Comparison of ENCODE assay signal across 8 cellular contexts in the genomic region with DNA sequence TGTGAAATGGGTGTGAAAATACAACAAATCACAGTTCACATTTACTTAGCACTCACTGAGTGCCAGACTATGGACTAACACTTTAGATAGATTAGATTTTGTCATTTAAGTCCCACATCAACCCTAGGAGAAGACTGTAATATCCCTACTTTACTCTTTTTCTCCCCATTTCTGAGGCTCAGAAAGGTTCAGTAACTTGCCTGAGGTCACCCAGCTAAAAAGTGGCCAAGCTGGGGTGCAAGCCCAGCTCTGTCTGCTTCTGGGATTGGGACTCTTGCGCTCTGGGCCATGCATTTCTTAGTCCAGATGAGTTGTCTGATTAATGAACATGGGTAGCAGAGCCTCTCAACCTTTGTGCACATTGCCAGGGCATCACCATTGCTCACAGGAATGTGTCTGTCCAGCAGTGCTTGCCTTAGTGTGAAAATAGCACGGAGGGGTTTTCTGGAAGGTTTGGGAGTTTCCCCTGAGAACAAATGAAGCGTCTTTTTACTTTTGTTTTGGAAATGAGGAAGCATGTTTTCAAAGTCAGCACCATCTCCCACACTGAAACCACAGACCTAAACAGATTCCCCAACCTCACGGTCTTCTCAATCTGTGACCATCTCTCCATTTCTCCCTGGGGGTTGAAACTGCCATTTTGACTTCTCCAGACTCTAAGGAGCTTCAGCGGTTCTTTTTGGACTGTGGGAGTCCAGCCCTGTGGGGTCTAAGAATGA. TPM values are rescaled to one million over a fixed set of nuclear protein-coding genes. Genes with fewer than 3 reads are reported as not detected.
DNase-seq lines count a peak whose midpoint lies in the region; ATAC-seq lines count a peak whose summit lies in the region.

No MANE protein-coding gene starts in this region.

- H3K36me3 ChIP-seq in BLaER1, result no peaks in the 10 kb centered on the region
- H3K36me3 ChIP-seq in skeletal muscle tissue (ENCODE audit: control insufficient read depth in 3 of 3, insufficient read depth in 3 of 3, low read length in 3 of 3), result no peaks in the 10 kb centered on the region

- intact Hi-C loops in dendritic cell treated with granulocyte-macrophage colony-stimulating factor and Interleukin-4, amounts not matched to agents 40 ng/mL and 50 ng/mL, for 4 days (cut with micrococcal nuclease), result loop anchor here (2.0 kb wide), 1 partner anchor 13 kb away; no protein-coding TSS in a partner anchor

- no peaks in the 10 kb centered on the region for H3K9me3 Mint-ChIP-seq in dendritic cell treated with granulocyte-macrophage colony-stimulating factor and Interleukin-4, amounts not matched to agents 40 ng/mL and 50 ng/mL, for 4 days

- H3K4me3 Mint-ChIP-seq in dendritic cell treated with granulocyte-macrophage colony-stimulating factor and Interleukin-4, amounts not matched to agents 40 ng/mL and 50 ng/mL, for 4 days, result peak overlapping the region; percentile 23

- DNase-seq in HK-2 (ENCODE audit: unreplicated experiment) (no peak), NK-92 (lab: John Stamatoyannopoulos, UW; ENCODE audit: unreplicated experiment) (no peak)

- H3K36me3 Mint-ChIP-seq in dendritic cell treated with granulocyte-macrophage colony-stimulating factor and Interleukin-4, amounts not matched to agents 40 ng/mL and 50 ng/mL, for 4 days (ENCODE audit: low read depth), result peaks cover 81% of the 10 kb centered on the region

- H3K4me1 ChIP-seq in BLaER1, result peaks cover 41% of the 10 kb centered on the region
- H3K4me1 ChIP-seq in skeletal muscle tissue (ENCODE audit: control insufficient read depth in 3 of 3, insufficient read depth in 3 of 3, low read length in 3 of 3), result peaks cover 0 to 6% (median 0%) of the 10 kb centered on the region in 3 donors

- H3K9ac ChIP-seq in BLaER1 (peak overlapping the region; percentile 34; the same call in 1 of the 2 replicates), skeletal muscle tissue (ENCODE audit: low read depth in 1 of 3, low read length in 3 of 3) (no peak overlapping the region)

- H3K9me3 ChIP-seq in BLaER1, result no peaks in the 10 kb centered on the region
- no peaks in the 10 kb centered on the region for H3K9me3 ChIP-seq in skeletal muscle tissue (ENCODE audit: control insufficient read depth in 3 of 3, low read length in 3 of 3)

- H4K20me1 ChIP-seq in BLaER1, result no peaks in the 10 kb centered on the region

- H3K27ac Mint-ChIP-seq in dendritic cell treated with granulocyte-macrophage colony-stimulating factor and Interleukin-4, amounts not matched to agents 40 ng/mL and 50 ng/mL, for 4 days, result peak overlapping the region; percentile 95

- peak overlapping the region; percentile 78 for H3K27ac ChIP-seq in BLaER1
- peak overlapping the region; percentile 41 for H3K27ac ChIP-seq in skeletal muscle tissue (ENCODE audit: low read depth, low read length)

- H3K27me3 ChIP-seq in BLaER1, result no peaks in the 10 kb centered on the region
- H3K27me3 ChIP-seq in skeletal muscle tissue (ENCODE audit: control insufficient read depth in 3 of 3, insufficient read depth in 3 of 3, low read length in 3 of 3), result peaks cover 0 to 3% (median 0%) of the 10 kb centered on the region in 3 donors

- H3K4me3 ChIP-seq in BLaER1, result no peak overlapping the region
- H3K4me3 ChIP-seq in skeletal muscle tissue (ENCODE audit: low read length in 3 of 3), result no peak overlapping the region

- H3K27me3 Mint-ChIP-seq in dendritic cell treated with granulocyte-macrophage colony-stimulating factor and Interleukin-4, amounts not matched to agents 40 ng/mL and 50 ng/mL, for 4 days, result peaks cover 15% of the 10 kb centered on the region

- peaks cover 75% of the 10 kb centered on the region for H3K4me1 Mint-ChIP-seq in dendritic cell treated with granulocyte-macrophage colony-stimulating factor and Interleukin-4, amounts not matched to agents 40 ng/mL and 50 ng/mL, for 4 days (ENCODE audit: low read depth)

- ATAC-seq in GM19467 (IDR thresholded peaks at IDR 0.05; ENCODE audit: unreplicated experiment), result peak; percentile 64
- peak; percentile 81 for ATAC-seq in HG03565 (IDR thresholded peaks at IDR 0.05; ENCODE audit: unreplicated experiment)
- ATAC-seq in HG03469 (IDR thresholded peaks at IDR 0.05; ENCODE audit: unreplicated experiment), result no peak

- H3K4me2 ChIP-seq in BLaER1, result peak overlapping the region; percentile 77

RNA-seq across cellular contexts. Expression of a gene that starts 31.9 kb away (rescaled TPM):
- total RNA-seq in skeletal muscle tissue, result 31.8 TPM
